In the genomic region with DNA sequence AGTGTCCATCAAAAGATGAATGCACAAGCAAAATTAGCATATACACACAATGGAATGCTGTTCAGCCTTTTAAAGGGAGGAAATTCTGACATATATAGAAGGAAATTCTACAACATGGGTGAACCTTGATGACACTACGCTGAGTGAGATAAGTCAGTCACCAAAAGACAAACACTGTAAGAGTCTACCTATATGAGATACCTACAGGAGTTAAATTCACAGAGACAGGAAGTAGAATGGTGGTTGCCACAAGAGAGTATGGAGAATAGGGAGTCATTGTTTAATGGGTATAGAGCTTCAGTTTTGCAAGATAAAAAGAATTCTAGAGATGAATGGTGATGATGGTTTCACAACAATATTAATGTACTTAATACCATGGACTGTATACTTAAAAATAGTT, we compare ENCODE assay signal across 22 cellular contexts. TPM values are rescaled to one million over a fixed set of nuclear protein-coding genes. Genes with fewer than 3 reads are reported as not detected.
DNase-seq lines count a peak whose midpoint lies in the region; ATAC-seq and TF ChIP-seq lines count a peak whose summit lies in the region.
"Had no signal": no experiment of that assay in that cellular context is flagged by ENCODE, and none has a peak within 500 bp of the region (broad histone marks: within the 10 kb centered on the region; RNA-seq: fewer than 3 reads in every experiment).

No MANE protein-coding gene starts in this region.

- H3K27ac Mint-ChIP-seq in activated T-cell treated with anti-CD3 and anti-CD28 coated beads, Interleukin-2, amount 50 U/mL, for 72 hours, result peak overlapping the region; percentile 6
- peak overlapping the region; percentile 3 for H3K27ac Mint-ChIP-seq in CD8-positive, alpha-beta T cell
- H3K27ac Mint-ChIP-seq: CD4-positive, alpha-beta T cell; GM23338 had no signal

- CTCF ChIA-PET in CD8-positive, alpha-beta T cell (lab: Charles Lee), result no interaction called here
- CTCF ChIA-PET in Panc1 (lab: Charles Lee), result no interaction called here

- intact Hi-C loops in CD8-positive, alpha-beta T cell (cut with DNase I, micrococcal nuclease), result loop anchor here in 1 of 2 experiments (5.0 kb wide), 1 partner anchor 36 kb away; no protein-coding TSS in a partner anchor
- intact Hi-C loops in Panc1 (cut with micrococcal nuclease; ENCODE audit: unreplicated experiment), result no loop called here

- no peak for TF ChIP-seq CTCF in CD8-positive, alpha-beta T cell (IDR thresholded peaks at IDR 0.05)
- TF ChIP-seq CTCF in Panc1 (IDR thresholded peaks at IDR 0.05) (no peak), Peyer's patch (IDR thresholded peaks at IDR 0.05) (no peak)

- no peak overlapping the region for H3K27ac ChIP-seq in CD8-positive, alpha-beta T cell (ENCODE audit: low read depth, low read length)
- H3K27ac ChIP-seq in Panc1 (ENCODE audit: low read length) (no peak overlapping the region), Peyer's patch (no peak overlapping the region)
- H3K27ac ChIP-seq: BLaER1 treated with 17β-estradiol and CSF1 and Interleukin-3, amounts not matched to agents 10 nM and 100 nM; HL-60; KMS-11; SJCRH30 had no signal

- no peak for TF ChIP-seq POLR2A in Peyer's patch (IDR thresholded peaks at IDR 0.05)

- H3K27me3 ChIP-seq in CD8-positive, alpha-beta T cell (ENCODE audit: insufficient read depth, low read length), result no peaks in the 10 kb centered on the region
- H3K27me3 ChIP-seq in Panc1 (ENCODE audit: control insufficient read depth, insufficient read depth, low read length) (no peaks in the 10 kb centered on the region), Peyer's patch (no peaks in the 10 kb centered on the region)
- H3K27me3 ChIP-seq: BLaER1 treated with 17β-estradiol and CSF1 and Interleukin-3, amounts not matched to agents 10 nM and 100 nM; SJCRH30 had no signal

- in situ Hi-C loops in Panc1 (cut with HindIII; ENCODE audit: low pct_unique_long_range_greater_than_20kb, low sequenced_read_pairs), result no loop called here

- ATAC-seq in activated T-cell treated with anti-CD3 and anti-CD28 coated beads, Interleukin-2, amount 50 U/mL, for 72 hours (replicated peaks in 1 of 2), result no peak
- ATAC-seq in activated T-cell treated with anti-CD3 and anti-CD28 coated beads, Interleukin-2, amount 50 U/mL, for 4 hours, result no peak
- ATAC-seq in CD8-positive, alpha-beta T cell, result no peak
- ATAC-seq in Panc1, result peak; percentile 51; the same call in 1 of the 2 replicates
- peak; percentile 19 for ATAC-seq in stimulated activated naive CD8-positive, alpha-beta T cell treated with anti-CD3 and anti-CD28 coated beads, Interleukin-15, Interleukin-2, amounts not matched to agents 100 U/mL and 50 U/mL, for 24 hours
- ATAC-seq: GM23338, SK-N-SH treated with all-trans-retinoic acid at 6 μM for 48 hours had no signal

- no peaks in the 10 kb centered on the region for H3K9me3 ChIP-seq in CD8-positive, alpha-beta T cell (ENCODE audit: low read length)
- no peaks in the 10 kb centered on the region for H3K9me3 ChIP-seq in Panc1 (ENCODE audit: control insufficient read depth, insufficient read depth, low read depth, low read length)
- H3K9me3 ChIP-seq in Peyer's patch, result no peaks in the 10 kb centered on the region
- H3K9me3 ChIP-seq: HAP-1, SJCRH30 had no signal

- H3K4me1 Mint-ChIP-seq in activated T-cell treated with anti-CD3 and anti-CD28 coated beads, Interleukin-2, amount 50 U/mL, for 72 hours (ENCODE audit: low read depth), result no peaks in the 10 kb centered on the region
- peaks cover 4% of the 10 kb centered on the region for H3K4me1 Mint-ChIP-seq in activated T-cell treated with anti-CD3 and anti-CD28 coated beads, Interleukin-2, amount 50 U/mL, for 4 hours (ENCODE audit: low read depth)
- H3K4me1 Mint-ChIP-seq in CD8-positive, alpha-beta T cell (ENCODE audit: low read depth), result peaks cover 8% of the 10 kb centered on the region
- H3K4me1 Mint-ChIP-seq: GM23338 had no signal

- no peak for DNase-seq in activated T-cell treated with anti-CD3 and anti-CD28 coated beads, Interleukin-2, amount 50 U/mL, for 72 hours
- DNase-seq in activated T-cell treated with anti-CD3 and anti-CD28 coated beads, Interleukin-2, amount 50 U/mL, for 4 hours, result no peak
- no peak for DNase-seq in CD8-positive, alpha-beta T cell
- DNase-seq in Panc1 (ENCODE audit: low read depth, low spot score) (no peak), NCI-H2227 (lab: John Stamatoyannopoulos, UW; ENCODE audit: unreplicated experiment) (no peak), Peyer's patch (no peak)
- DNase-seq in stimulated activated naive CD8-positive, alpha-beta T cell treated with anti-CD3 and anti-CD28 coated beads, Interleukin-15, Interleukin-2, amounts not matched to agents 100 U/mL and 50 U/mL, for 24 hours, result no peak
- DNase-seq: Caco-2; CD4-positive, alpha-beta T cell; MM.1S; NCI-H1694; NCI-H2029 treated with DMSO at 0.1 percent for 48 hours; NCI-H2227 treated with DMSO at 0.1 percent for 48 hours; NCI-H526 treated with DMSO at 0.1 percent for 48 hours; SJCRH30 had no signal

- no peaks in the 10 kb centered on the region for H3K4me1 ChIP-seq in CD8-positive, alpha-beta T cell (ENCODE audit: insufficient read depth, low read length)
- H3K4me1 ChIP-seq in Panc1 (ENCODE audit: control insufficient read depth, insufficient read depth, low read length) (no peaks in the 10 kb centered on the region), Peyer's patch (no peaks in the 10 kb centered on the region)
- H3K4me1 ChIP-seq: BLaER1 treated with 17β-estradiol and CSF1 and Interleukin-3, amounts not matched to agents 10 nM and 100 nM; Caco-2; SJCRH30 had no signal

- no peak overlapping the region for H3K4me3 Mint-ChIP-seq in activated T-cell treated with anti-CD3 and anti-CD28 coated beads, Interleukin-2, amount 50 U/mL, for 72 hours
- no peak overlapping the region for H3K4me3 Mint-ChIP-seq in activated T-cell treated with anti-CD3 and anti-CD28 coated beads, Interleukin-2, amount 50 U/mL, for 4 hours
- H3K4me3 Mint-ChIP-seq in CD8-positive, alpha-beta T cell, result no peak overlapping the region
- H3K4me3 Mint-ChIP-seq: CD4-positive, alpha-beta T cell; GM23338; IgD-negative memory B cell had no signal

- peaks cover 18 to 29% of the 10 kb centered on the region in 2 donors for H3K36me3 Mint-ChIP-seq in activated T-cell treated with anti-CD3 and anti-CD28 coated beads, Interleukin-2, amount 50 U/mL, for 72 hours (ENCODE audit: insufficient read depth in 2 of 2)
- peaks cover 42% of the 10 kb centered on the region for H3K36me3 Mint-ChIP-seq in activated T-cell treated with anti-CD3 and anti-CD28 coated beads, Interleukin-2, amount 50 U/mL, for 4 hours (ENCODE audit: insufficient read depth)
- H3K36me3 Mint-ChIP-seq in CD8-positive, alpha-beta T cell, result peaks cover 66% of the 10 kb centered on the region

- peaks cover 9% of the 10 kb centered on the region for H3K36me3 ChIP-seq in CD8-positive, alpha-beta T cell (ENCODE audit: insufficient read depth, low read length)
- H3K36me3 ChIP-seq in Panc1 (ENCODE audit: control insufficient read depth, insufficient read depth, low read length) (peaks cover 46% of the 10 kb centered on the region), Peyer's patch (peaks cover 0 to 59% (median 3%) of the 10 kb centered on the region in 3 donors)
- H3K36me3 ChIP-seq: SJCRH30 had no signal

- no peak overlapping the region for H3K4me3 ChIP-seq in CD8-positive, alpha-beta T cell (ENCODE audit: low read depth, low read length)
- H3K4me3 ChIP-seq in Panc1 (ENCODE audit: low read depth in 2 of 2, low read length in 2 of 2) (no peak overlapping the region), Peyer's patch (no peak overlapping the region)
- H3K4me3 ChIP-seq: BLaER1 treated with 17β-estradiol and CSF1 and Interleukin-3, amounts not matched to agents 10 nM and 100 nM; GM23338; HAP-1; SJCRH30 had no signal

- peaks cover 2 to 6% of the 10 kb centered on the region in 2 donors for H3K9me3 Mint-ChIP-seq in activated T-cell treated with anti-CD3 and anti-CD28 coated beads, Interleukin-2, amount 50 U/mL, for 72 hours
- H3K9me3 Mint-ChIP-seq in activated T-cell treated with anti-CD3 and anti-CD28 coated beads, Interleukin-2, amount 50 U/mL, for 4 hours, result no peaks in the 10 kb centered on the region
- peaks cover 12% of the 10 kb centered on the region for H3K9me3 Mint-ChIP-seq in CD8-positive, alpha-beta T cell
- H3K9me3 Mint-ChIP-seq: GM23338 had no signal

- no peaks in the 10 kb centered on the region for H3K27me3 Mint-ChIP-seq in activated T-cell treated with anti-CD3 and anti-CD28 coated beads, Interleukin-2, amount 50 U/mL, for 72 hours (ENCODE audit: low read depth)
- H3K27me3 Mint-ChIP-seq in activated T-cell treated with anti-CD3 and anti-CD28 coated beads, Interleukin-2, amount 50 U/mL, for 4 hours (ENCODE audit: low read depth), result no peaks in the 10 kb centered on the region
- H3K27me3 Mint-ChIP-seq in CD8-positive, alpha-beta T cell (ENCODE audit: low read depth), result no peaks in the 10 kb centered on the region
- H3K27me3 Mint-ChIP-seq: CD4-positive, alpha-beta T cell; IgD-negative memory B cell had no signal

- POLR2A ChIA-PET in CD8-positive, alpha-beta T cell (lab: Charles Lee), result no interaction called here
- POLR2A ChIA-PET in Panc1 (lab: Charles Lee), result no interaction called here

- no TSS peak for BruUV-seq in Panc1 (replicated peaks; lab: Mats Ljungman, UMichigan)

RNA-seq across cellular contexts. Expression of a gene that starts 51.8 kb away (rescaled TPM):
- 10 to 100 TPM; 73.5 to 85.6 TPM for total RNA-seq in activated T-cell treated with anti-CD3 and anti-CD28 coated beads, Interleukin-2, amount 50 U/mL, for 72 hours
- total RNA-seq in activated T-cell treated with anti-CD3 and anti-CD28 coated beads, Interleukin-2, amount 50 U/mL, for 4 hours, result 10 to 100 TPM; 16.5 to 22.8 (median 20.3) TPM
- 10 to 100 TPM; 28.4 to 29.2 TPM for total RNA-seq in CD8-positive, alpha-beta T cell
- total RNA-seq in Panc1 (2021; ENCODE audit: unreplicated experiment) (119 TPM), Peyer's patch (10 to 100 TPM; 49.5 to 91.6 (median 79.0) TPM)
- polyA plus RNA-seq in Panc1 (2012; ENCODE audit: insufficient read length), result 40.5 TPM

Comparison
In these comparisons a context has a peak if more than half of its experiments do, and no peak if none do; other contexts are left out.
1. ATAC-seq: peak in Panc1 (single experiment) and stimulated activated naive CD8-positive, alpha-beta T cell treated with anti-CD3 and anti-CD28 coated beads, Interleukin-15, Interleukin-2, amounts not matched to agents 100 U/mL and 50 U/mL, for 24 hours (single experiment); none in activated T-cell treated with anti-CD3 and anti-CD28 coated beads, Interleukin-2, amount 50 U/mL, for 72 hours (0 of 2), activated T-cell treated with anti-CD3 and anti-CD28 coated beads, Interleukin-2, amount 50 U/mL, for 4 hours (0 of 2) and CD8-positive, alpha-beta T cell (single experiment).